In genomic region chr4:11488657-11489448, GRCh38 we compare ENCODE assay signal across 17 cellular contexts.
DNase-seq lines count a peak whose midpoint lies in the region; ATAC-seq and TF ChIP-seq lines count a peak whose summit lies in the region.
"Had no signal": no experiment of that assay in that cellular context is flagged by ENCODE, and none has a peak within 500 bp of the region (broad histone marks: within the 10 kb centered on the region; RNA-seq: fewer than 3 reads in every experiment).

No MANE protein-coding gene starts in this region.

- H3K27ac Mint-ChIP-seq in activated CD8-positive, alpha-beta T cell treated with anti-CD3 and anti-CD28 coated beads for 36 hours = no peak overlapping the region
- H3K27ac Mint-ChIP-seq in activated CD8-positive, alpha-beta T cell treated with anti-CD3 and anti-CD28 coated beads, Interleukin-2, amount 10 ng/mL, durations not matched to agents 7 days and 5 days = no peak overlapping the region
- no peak overlapping the region for H3K27ac Mint-ChIP-seq in activated naive CD8-positive, alpha-beta T cell treated with anti-CD3 and anti-CD28 coated beads, Interleukin-2, amount 50 U/mL, for 24 hours
- H3K27ac Mint-ChIP-seq: activated T-cell treated with anti-CD3 and anti-CD28 coated beads, Interleukin-2, amount 50 U/mL, for 24 hours; nephron progenitor cell had no signal

- H3K9me3 ChIP-seq in mucosa of descending colon (no peaks in the 10 kb centered on the region), GM23248 (ENCODE audit: low read depth) (no peaks in the 10 kb centered on the region)
- H3K9me3 ChIP-seq: ascending aorta, Caco-2, uterus had no signal

- H3K4me2 ChIP-seq in GM23248 (ENCODE audit: unreplicated experiment) = no peak overlapping the region

- H3K36me3 ChIP-seq in mucosa of descending colon (ENCODE audit: low read depth) (no peaks in the 10 kb centered on the region), GM23248 (ENCODE audit: low read depth) (no peaks in the 10 kb centered on the region)
- H3K36me3 ChIP-seq: ascending aorta, uterus had no signal

- peak; percentile 70 for ATAC-seq in activated CD8-positive, alpha-beta T cell treated with anti-CD3 and anti-CD28 coated beads for 36 hours
- ATAC-seq in activated CD8-positive, alpha-beta T cell treated with anti-CD3 and anti-CD28 coated beads, Interleukin-2, amount 10 ng/mL, durations not matched to agents 7 days and 5 days = no peak
- peak; percentile 68 for ATAC-seq in activated naive CD8-positive, alpha-beta T cell treated with anti-CD3 and anti-CD28 coated beads, Interleukin-2, amount 50 U/mL, for 24 hours
- peak; percentile 34 for ATAC-seq in mucosa of descending colon
- ATAC-seq in GM18520 (IDR thresholded peaks at IDR 0.05; ENCODE audit: unreplicated experiment) = no peak
- no peak for ATAC-seq in GM21737 (IDR thresholded peaks at IDR 0.05; ENCODE audit: unreplicated experiment)

- H3F3A ChIP-seq in GM23248 (ENCODE audit: insufficient read depth) = no peaks in the 10 kb centered on the region

- POLR2A ChIA-PET in activated CD8-positive, alpha-beta T cell treated with anti-CD3 and anti-CD28 coated beads for 36 hours (lab: Charles Lee) = interaction anchor here (0.7 kb wide), 1 partner anchor 890 kb away, joined by 3 read pairs; no protein-coding TSS in a partner anchor
- POLR2A ChIA-PET in activated CD8-positive, alpha-beta T cell treated with anti-CD3 and anti-CD28 coated beads, Interleukin-2, amount 10 ng/mL, durations not matched to agents 7 days and 5 days (lab: Charles Lee) = interaction anchor here (0.8 kb wide), 1 partner anchor 20 kb away, joined by 3 read pairs; no protein-coding TSS in a partner anchor

- peaks cover 20% of the 10 kb centered on the region for H3K4me1 Mint-ChIP-seq in activated CD8-positive, alpha-beta T cell treated with anti-CD3 and anti-CD28 coated beads for 36 hours (ENCODE audit: low read depth)
- H3K4me1 Mint-ChIP-seq in activated CD8-positive, alpha-beta T cell treated with anti-CD3 and anti-CD28 coated beads, Interleukin-2, amount 10 ng/mL, durations not matched to agents 7 days and 5 days (ENCODE audit: low read depth) = peaks cover 29% of the 10 kb centered on the region
- H3K4me1 Mint-ChIP-seq in activated naive CD8-positive, alpha-beta T cell treated with anti-CD3 and anti-CD28 coated beads, Interleukin-2, amount 50 U/mL, for 24 hours = peaks cover 29% of the 10 kb centered on the region
- H3K4me1 Mint-ChIP-seq: nephron progenitor cell had no signal

- H3K9ac ChIP-seq in GM23248 = no peak overlapping the region

- TF ChIP-seq CTCF in activated CD8-positive, alpha-beta T cell treated with anti-CD3 and anti-CD28 coated beads for 36 hours (IDR thresholded peaks at IDR 0.05) = no peak
- no peak for TF ChIP-seq CTCF in mucosa of descending colon (IDR thresholded peaks at IDR 0.05)

- no peak overlapping the region for H2AFZ ChIP-seq in GM23248

- H3K27me3 Mint-ChIP-seq in activated CD8-positive, alpha-beta T cell treated with anti-CD3 and anti-CD28 coated beads for 36 hours = no peaks in the 10 kb centered on the region
- H3K27me3 Mint-ChIP-seq in activated CD8-positive, alpha-beta T cell treated with anti-CD3 and anti-CD28 coated beads, Interleukin-2, amount 10 ng/mL, durations not matched to agents 7 days and 5 days (ENCODE audit: low read depth) = no peaks in the 10 kb centered on the region
- H3K27me3 Mint-ChIP-seq in activated naive CD8-positive, alpha-beta T cell treated with anti-CD3 and anti-CD28 coated beads, Interleukin-2, amount 50 U/mL, for 24 hours = no peaks in the 10 kb centered on the region
- H3K27me3 Mint-ChIP-seq: activated T-cell treated with anti-CD3 and anti-CD28 coated beads, Interleukin-2, amount 50 U/mL, for 24 hours had no signal

- H3K79me2 ChIP-seq in GM23248 (ENCODE audit: insufficient read depth) = no peaks in the 10 kb centered on the region

- H4K20me1 ChIP-seq in GM23248 (ENCODE audit: insufficient read depth) = no peaks in the 10 kb centered on the region

- H3K36me3 Mint-ChIP-seq in activated CD8-positive, alpha-beta T cell treated with anti-CD3 and anti-CD28 coated beads for 36 hours (ENCODE audit: low read depth) = no peaks in the 10 kb centered on the region
- H3K36me3 Mint-ChIP-seq in activated CD8-positive, alpha-beta T cell treated with anti-CD3 and anti-CD28 coated beads, Interleukin-2, amount 10 ng/mL, durations not matched to agents 7 days and 5 days (ENCODE audit: low read depth) = peaks cover 5% of the 10 kb centered on the region
- H3K36me3 Mint-ChIP-seq in activated naive CD8-positive, alpha-beta T cell treated with anti-CD3 and anti-CD28 coated beads, Interleukin-2, amount 50 U/mL, for 24 hours (ENCODE audit: low read depth) = no peaks in the 10 kb centered on the region

- WGBS in GM23248 (ENCODE audit: low coverage in 1 of 2, low lambda C conversion rate in 2 of 2, missing lambda C conversion rate in 2 of 2), 2 experiments = 19% methylated on average over 6 of the region's 6 CpGs

- no peak overlapping the region for H3K4me3 Mint-ChIP-seq in activated CD8-positive, alpha-beta T cell treated with anti-CD3 and anti-CD28 coated beads for 36 hours
- H3K4me3 Mint-ChIP-seq in activated CD8-positive, alpha-beta T cell treated with anti-CD3 and anti-CD28 coated beads, Interleukin-2, amount 10 ng/mL, durations not matched to agents 7 days and 5 days = no peak overlapping the region
- H3K4me3 Mint-ChIP-seq in activated naive CD8-positive, alpha-beta T cell treated with anti-CD3 and anti-CD28 coated beads, Interleukin-2, amount 50 U/mL, for 24 hours = no peak overlapping the region
- H3K4me3 Mint-ChIP-seq: activated T-cell treated with anti-CD3 and anti-CD28 coated beads, Interleukin-2, amount 50 U/mL, for 24 hours; nephron progenitor cell had no signal

- H3K4me3 ChIP-seq in mucosa of descending colon (no peak overlapping the region), GM23248 (no peak overlapping the region)
- H3K4me3 ChIP-seq: ascending aorta, lung, uterus had no signal

- CTCF ChIA-PET in activated CD8-positive, alpha-beta T cell treated with anti-CD3 and anti-CD28 coated beads for 36 hours (lab: Charles Lee) = interaction anchor here (1.1 to 1.2 kb wide), 2 partner anchors 9 to 16 kb away, joined by 3 read pairs; no protein-coding TSS in a partner anchor
- CTCF ChIA-PET in activated CD8-positive, alpha-beta T cell treated with anti-CD3 and anti-CD28 coated beads, Interleukin-2, amount 10 ng/mL, durations not matched to agents 7 days and 5 days (lab: Charles Lee) = interaction anchor here (1.0 to 1.1 kb wide), 2 partner anchors 8 to 17 kb away, joined by 3 to 4 read pairs; no protein-coding TSS in a partner anchor

- H3K4me1 ChIP-seq in mucosa of descending colon (ENCODE audit: low read depth) (no peaks in the 10 kb centered on the region), GM23248 (ENCODE audit: insufficient read depth) (no peaks in the 10 kb centered on the region)
- H3K4me1 ChIP-seq: ascending aorta, uterus had no signal

- intact Hi-C loops in activated CD8-positive, alpha-beta T cell treated with anti-CD3 and anti-CD28 coated beads for 36 hours (cut with micrococcal nuclease) = no loop called here
- intact Hi-C loops in mucosa of descending colon (cut with DNase I, micrococcal nuclease) = no loop called here

- no peaks in the 10 kb centered on the region for H3K9me3 Mint-ChIP-seq in activated CD8-positive, alpha-beta T cell treated with anti-CD3 and anti-CD28 coated beads for 36 hours
- no peaks in the 10 kb centered on the region for H3K9me3 Mint-ChIP-seq in activated CD8-positive, alpha-beta T cell treated with anti-CD3 and anti-CD28 coated beads, Interleukin-2, amount 10 ng/mL, durations not matched to agents 7 days and 5 days (ENCODE audit: insufficient read depth)
- peaks cover 3% of the 10 kb centered on the region for H3K9me3 Mint-ChIP-seq in activated naive CD8-positive, alpha-beta T cell treated with anti-CD3 and anti-CD28 coated beads, Interleukin-2, amount 50 U/mL, for 24 hours
- H3K9me3 Mint-ChIP-seq: activated T-cell treated with anti-CD3 and anti-CD28 coated beads, Interleukin-2, amount 50 U/mL, for 24 hours had no signal

- H3K27me3 ChIP-seq in GM23248 (replicated peaks; ENCODE audit: insufficient read depth) = no peaks in the 10 kb centered on the region
- H3K27me3 ChIP-seq: ascending aorta, uterus had no signal

- no peak for DNase-seq in activated CD8-positive, alpha-beta T cell treated with anti-CD3 and anti-CD28 coated beads for 36 hours
- DNase-seq in activated CD8-positive, alpha-beta T cell treated with anti-CD3 and anti-CD28 coated beads, Interleukin-2, amount 10 ng/mL, durations not matched to agents 7 days and 5 days = no peak
- peak; percentile 21 for DNase-seq in HT1080 (ENCODE audit: low read depth)
- no peak for DNase-seq in activated naive CD8-positive, alpha-beta T cell treated with anti-CD3 and anti-CD28 coated beads, Interleukin-2, amount 50 U/mL, for 24 hours
- peak in 1 of 3 donors; percentile 10 for DNase-seq in mucosa of descending colon
- no peak for DNase-seq in GM23248
- DNase-seq: activated CD4-positive, alpha-beta T cell treated with anti-CD3 and anti-CD28 coated beads for 1 hour; activated T-cell treated with anti-CD3 and anti-CD28 coated beads, Interleukin-2, amount 50 U/mL, for 24 hours; Caco-2; GF-D8; NCI-H1694; nephron progenitor cell; uterus had no signal

- H3K27ac ChIP-seq in GM23248 = no peak overlapping the region
- H3K27ac ChIP-seq: ascending aorta, uterus had no signal

- no peaks in the 10 kb centered on the region for H3K9me2 ChIP-seq in GM23248 (ENCODE audit: insufficient read depth)

- in situ Hi-C loops in GM23248 (cut with MboI) = no loop called here

Comparison
In these comparisons a context has a peak if more than half of its experiments do, and no peak if none do; other contexts are left out.
1. ATAC-seq: peak in activated CD8-positive, alpha-beta T cell treated with anti-CD3 and anti-CD28 coated beads for 36 hours (single experiment), activated naive CD8-positive, alpha-beta T cell treated with anti-CD3 and anti-CD28 coated beads, Interleukin-2, amount 50 U/mL, for 24 hours (single experiment) and mucosa of descending colon (single experiment); none in activated CD8-positive, alpha-beta T cell treated with anti-CD3 and anti-CD28 coated beads, Interleukin-2, amount 10 ng/mL, durations not matched to agents 7 days and 5 days (single experiment), GM18520 (single experiment) and GM21737 (single experiment).